17 cellular contexts compared by ENCODE assay signal in genomic region chr12:27213830-27214787, GRCh38.
"Had no signal": no experiment of that assay in that cellular context is flagged by ENCODE, and none has a peak within 500 bp of the region (broad histone marks: within the 10 kb centered on the region; RNA-seq: fewer than 3 reads in every experiment).

No MANE protein-coding gene starts in this region.

- ATAC-seq: activated CD8-positive, alpha-beta memory T cell treated with anti-CD3 and anti-CD28 coated beads, Interleukin-2, amount 10 ng/mL, durations not matched to agents 7 days and 5 days; activated CD8-positive, alpha-beta T cell treated with anti-CD3 and anti-CD28 coated beads for 36 hours; heart left ventricle; left cardiac atrium; lower lobe of right lung; naive thymus-derived CD4-positive, alpha-beta T cell had no signal

- H3K36me3 ChIP-seq: heart left ventricle, lower lobe of right lung, spleen, tibial artery had no signal

- DNase-seq: activated CD4-positive, alpha-beta T cell treated with anti-CD3 and anti-CD28 coated beads, Interleukin-2, amount 10 ng/mL, durations not matched to agents 24 days and 14 days; activated CD8-positive, alpha-beta memory T cell treated with anti-CD3 and anti-CD28 coated beads, Interleukin-2, amount 10 ng/mL, durations not matched to agents 7 days and 5 days; activated CD8-positive, alpha-beta T cell treated with anti-CD3 and anti-CD28 coated beads for 36 hours; activated effector memory CD4-positive, alpha-beta T cell treated with anti-CD3 and anti-CD28 coated beads, Interleukin-2, amount 50 U/mL, for 16 hours; activated naive CD4-positive, alpha-beta T cell treated with anti-CD3 and anti-CD28 coated beads, Interleukin-2, amount 10 ng/mL, durations not matched to agents 7 days and 5 days; activated T-cell treated with anti-CD3 and anti-CD28 coated beads for 4 hours; heart left ventricle; islet precursor cell; left cardiac atrium; lower lobe of right lung; naive thymus-derived CD4-positive, alpha-beta T cell; spleen; stimulated activated CD4-positive, alpha-beta T cell treated with anti-CD3 and anti-CD28 coated beads, Interleukin-4, amount 100 ng/mL, for 24 hours; substantia nigra; T1000; tibial artery had no signal

- FAIRE-seq: endometrium had no signal

- H3K4me1 ChIP-seq: heart left ventricle, lower lobe of right lung, spleen, tibial artery had no signal

- H3K4me3 ChIP-seq: heart left ventricle, lower lobe of right lung, spleen, tibial artery had no signal

- H3K27ac ChIP-seq: heart left ventricle, lower lobe of right lung, spleen, tibial artery had no signal

- H3K27me3 ChIP-seq: heart left ventricle, spleen, tibial artery had no signal
